30 cellular contexts compared by ENCODE assay signal in genomic region chr14:54794796-54795195, GRCh38.
"Had no signal": no experiment of that assay in that cellular context is flagged by ENCODE, and none has a peak within 500 bp of the region (broad histone marks: within the 10 kb centered on the region; RNA-seq: fewer than 3 reads in every experiment).

No MANE protein-coding gene starts in this region.

- H3K9me3 Mint-ChIP-seq: activated CD4-positive, alpha-beta T cell treated with anti-CD3 and anti-CD28 coated beads, Interleukin-2, amount 10 ng/mL, durations not matched to agents 7 days and 5 days had no signal

- H3K27ac Mint-ChIP-seq: activated CD4-positive, alpha-beta T cell treated with anti-CD3 and anti-CD28 coated beads for 36 hours; activated CD4-positive, alpha-beta T cell treated with anti-CD3 and anti-CD28 coated beads, Interleukin-2, amount 10 ng/mL, durations not matched to agents 7 days and 5 days; activated CD8-positive, alpha-beta T cell treated with anti-CD3 and anti-CD28 coated beads, Interleukin-2, amount 10 ng/mL, durations not matched to agents 7 days and 5 days; activated naive CD4-positive, alpha-beta T cell treated with anti-CD3 and anti-CD28 coated beads, Interleukin-2, amount 10 ng/mL, durations not matched to agents 7 days and 5 days; activated naive CD8-positive, alpha-beta T cell; activated naive CD8-positive, alpha-beta T cell treated with anti-CD3 and anti-CD28 coated beads, Interleukin-2, amount 50 U/mL, for 24 hours; WTC11 had no signal

- H3K9me3 ChIP-seq: SJCRH30 had no signal

- H3K4me3 Mint-ChIP-seq: activated CD4-positive, alpha-beta T cell treated with anti-CD3 and anti-CD28 coated beads for 36 hours; activated CD4-positive, alpha-beta T cell treated with anti-CD3 and anti-CD28 coated beads, Interleukin-2, amount 10 ng/mL, durations not matched to agents 7 days and 5 days; activated CD8-positive, alpha-beta T cell treated with anti-CD3 and anti-CD28 coated beads, Interleukin-2, amount 10 ng/mL, durations not matched to agents 7 days and 5 days; activated naive CD4-positive, alpha-beta T cell treated with anti-CD3 and anti-CD28 coated beads, Interleukin-2, amount 10 ng/mL, durations not matched to agents 7 days and 5 days; activated naive CD8-positive, alpha-beta T cell; activated naive CD8-positive, alpha-beta T cell treated with anti-CD3 and anti-CD28 coated beads, Interleukin-2, amount 50 U/mL, for 24 hours; brain; WTC11 had no signal

- H3K27me3 ChIP-seq: SJCRH30 had no signal

- H3K36me3 ChIP-seq: SJCRH30 had no signal

- H2AFZ ChIP-seq: PC-9 had no signal

- H3K4me2 ChIP-seq: KMS-11, PC-9 had no signal

- DNase-seq: activated CD4-positive, alpha-beta T cell treated with anti-CD3 and anti-CD28 coated beads for 36 hours; activated CD4-positive, alpha-beta T cell treated with anti-CD3 and anti-CD28 coated beads, Interleukin-2, amount 10 ng/mL, durations not matched to agents 7 days and 5 days; activated CD4-positive, alpha-beta T cell treated with anti-CD3 and anti-CD28 coated beads, Interleukin-2, amount 50 U/mL, for 48 hours; activated CD8-positive, alpha-beta memory T cell treated with anti-CD3 and anti-CD28 coated beads, Interleukin-2, amount 50 U/mL, for 48 hours; activated CD8-positive, alpha-beta T cell treated with anti-CD3 and anti-CD28 coated beads, Interleukin-2, amount 10 ng/mL, durations not matched to agents 7 days and 5 days; activated effector memory CD4-positive, alpha-beta T cell treated with Interleukin-2 at 50 U/mL for 16 hours; activated naive CD4-positive, alpha-beta T cell treated with anti-CD3 and anti-CD28 coated beads, Interleukin-2, amount 10 ng/mL, durations not matched to agents 7 days and 5 days; activated naive CD8-positive, alpha-beta T cell treated with anti-CD3 and anti-CD28 coated beads, Interleukin-2, amount 50 U/mL, for 24 hours; activated T-cell treated with anti-CD3 and anti-CD28 coated beads, Interleukin-2, amount 50 U/mL, for 48 hours; anterior cingulate cortex; central memory CD4-positive, alpha-beta T cell; NCI-H1105; NCI-H1436; NCI-H1694; NCI-H2029; NCI-H510A; NCI-H526; NCI-H748 treated with DMSO at 0.1 percent for 48 hours; NK-92 treated with Interleukin-12 subunit alpha and Interleukin-12 subunit beta, amount 100 ng/mL, for 24 hours; PC-9; SHP77; SJCRH30; T1000 had no signal

- H3K27ac ChIP-seq: KMS-11, PC-9, RWPE1, SJCRH30, SK-N-MC had no signal

- ATAC-seq: activated CD4-positive, CD25-positive, alpha-beta regulatory T cell treated with anti-CD3 and anti-CD28 coated beads, Interleukin-2, amount 50 U/mL, for 24 hours; activated CD8-positive, alpha-beta T cell treated with anti-CD3 and anti-CD28 coated beads, Interleukin-2, amount 10 ng/mL, durations not matched to agents 7 days and 5 days; activated naive CD8-positive, alpha-beta T cell treated with anti-CD3 and anti-CD28 coated beads, Interleukin-2, amount 50 U/mL, for 24 hours; WTC11 had no signal

- H3K36me3 Mint-ChIP-seq: activated naive CD4-positive, alpha-beta T cell treated with anti-CD3 and anti-CD28 coated beads, Interleukin-2, amount 10 ng/mL, durations not matched to agents 7 days and 5 days; WTC11 had no signal

- H3K4me1 ChIP-seq: SJCRH30 had no signal

- H3K4me3 ChIP-seq: PC-9, SJCRH30, SK-N-MC had no signal

- H3K9ac ChIP-seq: KMS-11 had no signal

- H3K4me1 Mint-ChIP-seq: activated CD4-positive, alpha-beta T cell treated with anti-CD3 and anti-CD28 coated beads for 36 hours; activated CD4-positive, alpha-beta T cell treated with anti-CD3 and anti-CD28 coated beads, Interleukin-2, amount 10 ng/mL, durations not matched to agents 7 days and 5 days; activated naive CD4-positive, alpha-beta T cell treated with anti-CD3 and anti-CD28 coated beads, Interleukin-2, amount 10 ng/mL, durations not matched to agents 7 days and 5 days; activated naive CD8-positive, alpha-beta T cell treated with anti-CD3 and anti-CD28 coated beads, Interleukin-2, amount 50 U/mL, for 24 hours; brain had no signal
